ENCODE assay signal across 8 cellular contexts in the genomic region with DNA sequence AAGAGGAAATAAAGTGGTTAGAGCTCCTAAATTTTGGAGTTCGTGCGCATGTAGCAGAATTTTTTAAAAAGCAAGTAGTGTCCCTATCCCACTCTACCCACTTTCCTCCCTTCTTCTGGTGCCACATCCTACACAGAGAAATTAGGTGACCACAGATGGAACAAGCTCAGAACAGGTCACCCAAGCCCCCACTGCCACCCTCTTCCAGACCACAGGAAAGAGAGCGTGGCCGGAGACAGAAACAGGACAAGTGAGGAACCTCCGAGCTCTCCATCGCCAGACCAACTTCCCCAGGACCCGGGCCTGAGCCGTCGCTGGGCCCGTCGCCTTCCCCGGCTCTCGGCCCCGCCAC. TPM values are rescaled to one million over a fixed set of nuclear protein-coding genes. Genes with fewer than 3 reads are reported as not detected.
DNase-seq lines count a peak whose midpoint lies in the region; ATAC-seq and TF ChIP-seq lines count a peak whose summit lies in the region.

No MANE protein-coding gene starts in this region.

- H3K4me1 Mint-ChIP-seq in activated naive CD4-positive, alpha-beta T cell treated with anti-CD3 and anti-CD28 coated beads, Interleukin-2, amount 50 U/mL, for 24 hours, result peaks cover 49% of the 10 kb centered on the region
- H3K4me1 Mint-ChIP-seq in T-helper 17 cell, result peaks cover 30% of the 10 kb centered on the region
- peaks cover 7% of the 10 kb centered on the region for H3K4me1 Mint-ChIP-seq in glutamatergic neuron (ENCODE audit: low read depth, unreplicated experiment)

- TF ChIP-seq POLR2A in spleen (IDR thresholded peaks at IDR 0.05), result no peak

- H3K27me3 Mint-ChIP-seq in activated naive CD4-positive, alpha-beta T cell treated with anti-CD3 and anti-CD28 coated beads, Interleukin-2, amount 50 U/mL, for 24 hours, result no peaks in the 10 kb centered on the region
- no peaks in the 10 kb centered on the region for H3K27me3 Mint-ChIP-seq in T-helper 17 cell
- peaks cover 4% of the 10 kb centered on the region for H3K27me3 Mint-ChIP-seq in glutamatergic neuron (ENCODE audit: unreplicated experiment)

- no peak for DNase-seq in activated naive CD4-positive, alpha-beta T cell treated with Interleukin-2 at 50 U/mL for 16 hours
- DNase-seq in T-helper 17 cell, result no peak
- no peak for DNase-seq in glutamatergic neuron
- DNase-seq in spleen, result no peak
- DNase-seq in NOMO-1 treated with dmso at 0.1 percent for 144 hours (lab: John Stamatoyannopoulos, UW; ENCODE audit: unreplicated experiment), result no peak
- no peak for DNase-seq in NCI-H1092 treated with DMSO at 0.1 percent for 48 hours (lab: John Stamatoyannopoulos, UW)
- DNase-seq in middle frontal gyrus (ENCODE audit: extremely low spot score, low spot score), result no peak

- H3K4me3 Mint-ChIP-seq in activated naive CD4-positive, alpha-beta T cell treated with anti-CD3 and anti-CD28 coated beads, Interleukin-2, amount 50 U/mL, for 24 hours, result peak overlapping the region; percentile 93
- peak overlapping the region; percentile 90 for H3K4me3 Mint-ChIP-seq in T-helper 17 cell
- H3K4me3 Mint-ChIP-seq in glutamatergic neuron (ENCODE audit: unreplicated experiment), result peak overlapping the region; percentile 94

- 0 to 2% (median 1%) methylated on average over 14 of the region's 14 CpGs for WGBS in spleen, 5 donors

- no peaks in the 10 kb centered on the region for H3K36me3 Mint-ChIP-seq in activated naive CD4-positive, alpha-beta T cell treated with anti-CD3 and anti-CD28 coated beads, Interleukin-2, amount 50 U/mL, for 24 hours
- H3K36me3 Mint-ChIP-seq in T-helper 17 cell (ENCODE audit: low read depth) (no peaks in the 10 kb centered on the region), glutamatergic neuron (ENCODE audit: unreplicated experiment) (no peaks in the 10 kb centered on the region)

- peak overlapping the region; percentile 84 for H3K27ac Mint-ChIP-seq in activated naive CD4-positive, alpha-beta T cell treated with anti-CD3 and anti-CD28 coated beads, Interleukin-2, amount 50 U/mL, for 24 hours
- peak overlapping the region; percentile 91 for H3K27ac Mint-ChIP-seq in T-helper 17 cell
- H3K27ac Mint-ChIP-seq in glutamatergic neuron (ENCODE audit: unreplicated experiment), result peak overlapping the region; percentile 66

- peak overlapping the region; percentile 97 to 100 (median 99) for H3K27ac ChIP-seq in spleen

- H3K9me3 Mint-ChIP-seq in activated naive CD4-positive, alpha-beta T cell treated with anti-CD3 and anti-CD28 coated beads, Interleukin-2, amount 50 U/mL, for 24 hours, result no peaks in the 10 kb centered on the region
- H3K9me3 Mint-ChIP-seq in glutamatergic neuron (ENCODE audit: unreplicated experiment), result peaks cover 7% of the 10 kb centered on the region

- H3K4me3 ChIP-seq in spleen, result peak overlapping the region; percentile 64 to 96 (median 88)

- H3K9me3 ChIP-seq in T-helper 17 cell (ENCODE audit: control insufficient read depth, low read length, poor library complexity, severe bottlenecking), result no peaks in the 10 kb centered on the region
- no peaks in the 10 kb centered on the region for H3K9me3 ChIP-seq in spleen

- peaks cover 13 to 61% (median 38%) of the 10 kb centered on the region in 6 donors for H3K4me1 ChIP-seq in spleen

- H3K27me3 ChIP-seq in spleen (replicated peaks in 1 of 7), result peaks cover 0 to 5% (median 0%) of the 10 kb centered on the region in 7 donors

- TF ChIP-seq CTCF in glutamatergic neuron (IDR thresholded peaks at IDR 0.05; ENCODE audit: partially characterized antibody, unreplicated experiment) (no peak), spleen (IDR thresholded peaks at IDR 0.05 in 8 of 11, conservative IDR thresholded peaks at IDR 0.05 in 3 of 11) (no peak)

- ATAC-seq in T-helper 17 cell, result no peak

- intact Hi-C loops in spleen (cut with DNase I; ENCODE audit: low total_unique reads), result loop anchor here (5.0 kb wide), 2 partner anchors 69 to 84 kb away; a partner anchor contains a TSS

- H3K36me3 ChIP-seq in spleen, result peaks cover 0 to 11% (median 0%) of the 10 kb centered on the region in 6 donors

RNA-seq across cellular contexts. Expression of a gene that starts 0.4 kb away (rescaled TPM):
- total RNA-seq in T-helper 17 cell, result 10 to 100 TPM; 43.5 to 45.8 TPM
- total RNA-seq in glutamatergic neuron (ENCODE audit: unreplicated experiment), result 44.8 TPM
- 10 to 100 TPM; 47.2 to 84.2 (median 68.9) TPM for total RNA-seq in spleen
- 10 to 100 TPM in 2 of 3 donors, 1 to 10 TPM in 1; 8.1 to 13.3 (median 11.2) TPM for polyA plus RNA-seq in spleen
